Comparison of ENCODE assay signal across 11 cellular contexts in genomic region chr22:24728790-24729637, GRCh38. TPM values are rescaled to one million over a fixed set of nuclear protein-coding genes. Genes with fewer than 3 reads are reported as not detected.
DNase-seq lines count a peak whose midpoint lies in the region; ATAC-seq and TF ChIP-seq lines count a peak whose summit lies in the region.
"Had no signal": no experiment of that assay in that cellular context is flagged by ENCODE, and none has a peak within 500 bp of the region (broad histone marks: within the 10 kb centered on the region; RNA-seq: fewer than 3 reads in every experiment).

No MANE protein-coding gene starts in this region.

- no peak overlapping the region; the same call in 1 of the 2 replicates for H3K9ac ChIP-seq in HUES48 (ENCODE audit: low read depth, low read length)

- POLR2A ChIA-PET in WTC11 (lab: Charles Lee): no interaction called here

- no peak overlapping the region for H3K4me3 ChIP-seq in HUES48 (ENCODE audit: low read depth, low read length)
- no peak overlapping the region for H3K4me3 ChIP-seq in left ventricle myocardium inferior

- CTCF ChIA-PET in WTC11 (lab: Charles Lee): interaction anchor here (0.6 to 1.6 kb wide), 3 partner anchors 23 to 300 kb away, joined by 3 to 6 read pairs (median 5); no protein-coding TSS in a partner anchor

- H3K27ac ChIP-seq in HUES48 (ENCODE audit: low read depth, low read length): peak overlapping the region; percentile 4
- H3K27ac ChIP-seq in left ventricle myocardium inferior (replicated peaks): peak overlapping the region; percentile 64

- no peaks in the 10 kb centered on the region; the same call in 1 of the 2 replicates for H3K9me3 Mint-ChIP-seq in WTC11
- no peaks in the 10 kb centered on the region for H3K9me3 Mint-ChIP-seq in progenitor cell of endocrine pancreas (ENCODE audit: low read depth)

- H3K27me3 ChIP-seq in HUES48 (ENCODE audit: control insufficient read depth, insufficient read depth, low read length) (no peaks in the 10 kb centered on the region), left ventricle myocardium inferior (ENCODE audit: low read depth) (peaks cover 26% of the 10 kb centered on the region)

- H3K36me3 ChIP-seq in HUES48 (ENCODE audit: control insufficient read depth, insufficient read depth, low read length): no peaks in the 10 kb centered on the region
- no peaks in the 10 kb centered on the region for H3K36me3 ChIP-seq in left ventricle myocardium inferior

- peak overlapping the region; percentile 83 for H3K27ac Mint-ChIP-seq in WTC11
- H3K27ac Mint-ChIP-seq in progenitor cell of endocrine pancreas: peak overlapping the region; percentile 97

- H3K4me1 Mint-ChIP-seq in WTC11 (peaks cover 42% of the 10 kb centered on the region), progenitor cell of endocrine pancreas (ENCODE audit: low read depth) (peaks cover 32% of the 10 kb centered on the region)

- H3K9me3 ChIP-seq in HUES48 (ENCODE audit: control insufficient read depth, insufficient read depth, low read length): no peaks in the 10 kb centered on the region
- H3K9me3 ChIP-seq in left ventricle myocardium inferior (replicated peaks): no peaks in the 10 kb centered on the region

- no peak for TF ChIP-seq CTCF in WTC11 (IDR thresholded peaks at IDR 0.05)
- TF ChIP-seq CTCF in left ventricle myocardium inferior (IDR thresholded peaks at IDR 0.05; ENCODE audit: borderline replicate concordance): no peak
- TF ChIP-seq CTCF in progenitor cell of endocrine pancreas (IDR thresholded peaks at IDR 0.05; ENCODE audit: unreplicated experiment): no peak

- no peaks in the 10 kb centered on the region for H3K27me3 Mint-ChIP-seq in WTC11 (ENCODE audit: low read depth)
- no peaks in the 10 kb centered on the region for H3K27me3 Mint-ChIP-seq in progenitor cell of endocrine pancreas

- no peaks in the 10 kb centered on the region for H3K36me3 Mint-ChIP-seq in WTC11
- H3K36me3 Mint-ChIP-seq in progenitor cell of endocrine pancreas (ENCODE audit: insufficient read depth): no peaks in the 10 kb centered on the region

- DNase-seq in WTC11 (ENCODE audit: low spot score) (no peak), left ventricle myocardium inferior (peak; percentile 62), progenitor cell of endocrine pancreas (ENCODE audit: low spot score, unreplicated experiment) (no peak), GM03348 (ENCODE audit: low spot score) (no peak)
- DNase-seq: NCI-H2081 treated with DMSO at 0.1 percent for 48 hours had no signal

- intact Hi-C loops in left ventricle myocardium inferior (cut with micrococcal nuclease): no loop called here

- H3K4me3 Mint-ChIP-seq in WTC11: no peak overlapping the region
- H3K4me3 Mint-ChIP-seq in progenitor cell of endocrine pancreas (ENCODE audit: low read depth): no peak overlapping the region

- ATAC-seq in WTC11 (peak; percentile 41; the same call in 1 of the 2 replicates), GM21447 (IDR thresholded peaks at IDR 0.05; ENCODE audit: unreplicated experiment) (no peak), GM18861 (IDR thresholded peaks at IDR 0.05; ENCODE audit: unreplicated experiment) (no peak), GM21737 (IDR thresholded peaks at IDR 0.05; ENCODE audit: unreplicated experiment) (no peak)

- H3K4me1 ChIP-seq in HUES48 (ENCODE audit: control insufficient read depth, insufficient read depth, low read length) (peaks cover 22% of the 10 kb centered on the region), left ventricle myocardium inferior (peaks cover 25% of the 10 kb centered on the region)

TF ChIP-seq in WTC11, 78 proteins besides CTCF, POLR2A, EP300 and RAD21:
- TF ChIP-seq ATF1 (CRISPR knock-in tag; IDR thresholded peaks at IDR 0.05): no peak
- no peak for TF ChIP-seq AR (CRISPR knock-in tag; IDR thresholded peaks at IDR 0.05)
- no peak for TF ChIP-seq CDX4 (CRISPR knock-in tag; IDR thresholded peaks at IDR 0.05; ENCODE audit: borderline replicate concordance)
- TF ChIP-seq GABPB1 (CRISPR knock-in tag; IDR thresholded peaks at IDR 0.05): peak; percentile 61
- TF ChIP-seq ELF4 (CRISPR knock-in tag; IDR thresholded peaks at IDR 0.05; ENCODE audit: low read depth): no peak
- TF ChIP-seq PRRX2 (CRISPR knock-in tag; IDR thresholded peaks at IDR 0.05): no peak

RNA-seq across cellular contexts. Expression of gene PIWIL3, which starts 45.5 kb away (rescaled TPM):
- total RNA-seq in WTC11 (2021) (0.18 to 0.55 TPM (median 0.32 TPM) in 3 replicates), left ventricle myocardium inferior (not detected), progenitor cell of endocrine pancreas (not detected in 2 replicates)
- total RNA-seq: myocyte; T-helper 2 cell treated with Interferon-gamma antibody and Interleukin-4, amounts not matched to agents 100 ng/mL and 5 ng/mL, for 36 hours had no signal
